Comparison of ENCODE assay signal across 8 cellular contexts in the genomic region with DNA sequence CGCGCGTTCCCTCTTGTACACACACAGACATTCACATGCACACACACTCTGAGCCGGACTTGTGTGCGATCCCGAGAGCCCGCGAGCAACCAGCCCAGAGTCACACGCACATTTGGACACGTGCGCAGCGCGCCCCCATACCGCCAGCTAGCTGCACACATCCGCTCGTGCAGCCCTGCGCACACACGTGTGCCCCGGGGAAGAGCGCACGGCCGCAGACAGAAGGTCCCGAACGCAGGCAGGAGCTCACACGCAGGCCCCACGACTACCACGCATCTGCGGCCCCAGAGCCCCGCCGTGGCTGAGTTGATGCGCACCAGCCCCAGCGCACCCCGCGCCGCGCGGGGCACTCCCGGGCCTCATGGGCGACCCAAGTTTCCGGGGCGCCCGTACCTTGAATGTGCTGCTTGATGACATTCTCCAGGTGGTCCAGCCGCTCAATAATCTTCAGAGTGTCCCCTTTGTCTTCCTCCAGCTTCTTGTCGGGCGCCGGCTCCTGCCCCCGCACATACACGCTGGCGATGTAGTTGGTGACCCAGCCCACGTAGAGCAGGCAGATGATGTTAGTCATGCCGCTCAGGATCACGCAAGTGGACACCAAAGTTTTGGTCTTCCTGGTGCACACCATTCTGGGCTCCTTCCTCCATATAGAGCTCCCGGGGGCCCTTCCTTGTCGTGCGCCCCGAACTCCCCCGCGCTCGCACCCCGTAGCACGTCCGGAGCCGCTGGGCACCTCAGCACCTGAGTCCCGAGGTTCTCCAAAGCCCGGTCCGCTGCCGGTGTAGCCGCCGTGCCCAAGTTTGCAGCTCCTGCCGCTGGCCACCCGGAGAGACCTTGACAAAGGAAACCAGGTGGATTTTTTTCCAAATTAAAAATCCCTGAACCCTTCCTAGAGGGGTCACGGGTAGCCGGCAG. TPM values are rescaled to one million over a fixed set of nuclear protein-coding genes. Genes with fewer than 3 reads are reported as not detected.
A peak's percentile ranks its signal among the peaks of the same experiment; 100 is the strongest.
DNase-seq lines count a peak whose midpoint lies in the region; ATAC-seq and TF ChIP-seq lines count a peak whose summit lies in the region.

No MANE protein-coding gene starts in this region.

- H3K9ac ChIP-seq in SK-N-SH (no peak overlapping the region), endocrine pancreas (ENCODE audit: control insufficient read depth, insufficient read depth, low read length) (peak overlapping the region; percentile 6), mucosa of rectum (ENCODE audit: low read depth in 1 of 2, low read length in 2 of 2) (peak overlapping the region; percentile 18 to 57)

- no peaks in the 10 kb centered on the region for H3F3A ChIP-seq in SK-N-SH (replicated peaks; ENCODE audit: insufficient read depth)

- WGBS in SK-N-SH (ENCODE audit: low lambda C conversion rate), result under 1% methylated on average over 41 of the region's 73 CpGs

- peak overlapping the region; percentile 79 for H3K4me3 ChIP-seq in ACC112 (ENCODE audit: low read depth, low read length)
- H3K4me3 ChIP-seq in SK-N-SH (ENCODE audit: low read depth in 2 of 2, low read length in 1 of 2), result peak overlapping the region; percentile 56 to 69
- H3K4me3 ChIP-seq in endocrine pancreas (ENCODE audit: control insufficient read depth, insufficient read depth, low read length), result no peak overlapping the region
- H3K4me3 ChIP-seq in mucosa of rectum (ENCODE audit: low read length in 2 of 2), result peak overlapping the region; percentile 65 to 78

- H3K27ac Mint-ChIP-seq in type B pancreatic cell, result peak overlapping the region; percentile 56

- TF ChIP-seq RAD21 in SK-N-SH (IDR thresholded peaks at IDR 0.05; ENCODE audit: low read length), result peak; percentile 46

- H3K27me3 ChIP-seq in ACC112 (ENCODE audit: insufficient read depth, low read length) (peaks cover 29% of the 10 kb centered on the region), SK-N-SH (ENCODE audit: insufficient read depth) (peaks cover 35% of the 10 kb centered on the region), endocrine pancreas (ENCODE audit: control insufficient read depth, insufficient read depth, low read length) (no peaks in the 10 kb centered on the region), mucosa of rectum (ENCODE audit: control insufficient read depth in 2 of 2, insufficient read depth in 2 of 2, low read length in 2 of 2) (peaks cover 0 to 22% of the 10 kb centered on the region in 2 donors)

- peak overlapping the region; percentile 96 for H3K4me2 ChIP-seq in SK-N-SH

- no peaks in the 10 kb centered on the region for H3K36me3 Mint-ChIP-seq in type B pancreatic cell

- H2AFZ ChIP-seq in ACC112 (ENCODE audit: low read length, unreplicated experiment) (peak overlapping the region; percentile 81), SK-N-SH (ENCODE audit: low read depth) (peak overlapping the region; percentile 83)

- TF ChIP-seq CTCF in GM12874 (IDR thresholded peaks at IDR 0.05; ENCODE audit: insufficient read depth, low read depth, low read length), result peak; percentile 26; the same call in 1 of the 2 replicates
- no peak for TF ChIP-seq CTCF in SK-N-SH (IDR thresholded peaks at IDR 0.05)
- TF ChIP-seq CTCF in type B pancreatic cell (conservative IDR thresholded peaks at IDR 0.05), result no peak

- H3K4me1 ChIP-seq in ACC112 (ENCODE audit: control insufficient read depth, insufficient read depth, low read length, unreplicated experiment) (no peaks in the 10 kb centered on the region), SK-N-SH (ENCODE audit: control insufficient read depth in 1 of 2, insufficient read depth in 2 of 2, low read depth in 1 of 2, low read length in 1 of 2) (peaks cover 0 to 26% of the 10 kb centered on the region in 2 experiments; a peak in 1 of 4 replicates), endocrine pancreas (ENCODE audit: control insufficient read depth, insufficient read depth, low read length) (no peaks in the 10 kb centered on the region), mucosa of rectum (ENCODE audit: control insufficient read depth in 2 of 2, insufficient read depth in 2 of 2, low read length in 2 of 2) (peaks cover 16 to 21% of the 10 kb centered on the region in 2 donors)

- peaks cover 15% of the 10 kb centered on the region for H3K4me1 Mint-ChIP-seq in type B pancreatic cell (ENCODE audit: unreplicated experiment)

- peak; percentile 2 for ATAC-seq in HG02981 (IDR thresholded peaks at IDR 0.05; ENCODE audit: unreplicated experiment)

- H3K79me2 ChIP-seq in ACC112 (ENCODE audit: control insufficient read depth, insufficient read depth, low read length, unreplicated experiment) (no peaks in the 10 kb centered on the region), SK-N-SH (ENCODE audit: insufficient read depth) (no peaks in the 10 kb centered on the region)

- no peaks in the 10 kb centered on the region for H4K20me1 ChIP-seq in SK-N-SH (ENCODE audit: insufficient read depth)

- H3K9me3 ChIP-seq in SK-N-SH (no peaks in the 10 kb centered on the region), endocrine pancreas (ENCODE audit: control insufficient read depth, low read length) (no peaks in the 10 kb centered on the region), mucosa of rectum (ENCODE audit: control insufficient read depth in 2 of 2, low read length in 2 of 2) (no peaks in the 10 kb centered on the region)

- CTCF ChIA-PET in SK-N-SH (lab: Yijun Ruan, JAX), result interaction anchor here (0.7 to 2.4 kb wide), 25 partner anchors 8 to 687 kb away, joined by 3 to 10 read pairs (median 4); no protein-coding TSS in a partner anchor

- peak; percentile 59 for DNase-seq in SK-N-SH
- DNase-seq in type B pancreatic cell (ENCODE audit: extremely low spot score, unreplicated experiment), result no peak
- DNase-seq in NCI-H774 (lab: John Stamatoyannopoulos, UW), result no peak

- H3K9me2 ChIP-seq in SK-N-SH, result no peaks in the 10 kb centered on the region

- no peaks in the 10 kb centered on the region for H3K36me3 ChIP-seq in ACC112 (ENCODE audit: insufficient read depth, low read length)
- no peaks in the 10 kb centered on the region for H3K36me3 ChIP-seq in SK-N-SH (replicated peaks in 1 of 2; ENCODE audit: control insufficient read depth in 1 of 2, insufficient read depth in 2 of 2, low read length in 1 of 2)
- no peaks in the 10 kb centered on the region for H3K36me3 ChIP-seq in endocrine pancreas (ENCODE audit: control insufficient read depth, insufficient read depth, low read length)
- H3K36me3 ChIP-seq in mucosa of rectum (ENCODE audit: control insufficient read depth in 2 of 2, insufficient read depth in 2 of 2, low read length in 2 of 2), result no peaks in the 10 kb centered on the region

- H3K9me3 Mint-ChIP-seq in type B pancreatic cell, result no peaks in the 10 kb centered on the region

- H3K4me3 Mint-ChIP-seq in type B pancreatic cell, result peak overlapping the region; percentile 92

- H3K27ac ChIP-seq in ACC112 (ENCODE audit: low read depth, low read length) (no peak overlapping the region), SK-N-SH (ENCODE audit: low read depth in 2 of 2, low read length in 1 of 2) (no peak overlapping the region; a peak in 1 of 4 replicates), mucosa of rectum (ENCODE audit: low read depth in 2 of 2, low read length in 2 of 2) (peak overlapping the region; percentile 49 to 56)

- no peak for TF ChIP-seq EP300 in SK-N-SH (IDR thresholded peaks at IDR 0.05; ENCODE audit: borderline replicate concordance in 1 of 2, low read depth in 1 of 2, low read length in 1 of 2)

- H3K27me3 Mint-ChIP-seq in type B pancreatic cell, result peaks cover 54% of the 10 kb centered on the region

- POLR2A ChIA-PET in SK-N-SH (lab: Yijun Ruan, JAX), result interaction anchor here (0.6 to 1.9 kb wide), 7 partner anchors 9 to 279 kb away, joined by 3 to 6 read pairs (median 3); no protein-coding TSS in a partner anchor

TF ChIP-seq in SK-N-SH, 30 proteins besides CTCF, POLR2A, EP300 and RAD21:
- TF ChIP-seq, protein P1, sequence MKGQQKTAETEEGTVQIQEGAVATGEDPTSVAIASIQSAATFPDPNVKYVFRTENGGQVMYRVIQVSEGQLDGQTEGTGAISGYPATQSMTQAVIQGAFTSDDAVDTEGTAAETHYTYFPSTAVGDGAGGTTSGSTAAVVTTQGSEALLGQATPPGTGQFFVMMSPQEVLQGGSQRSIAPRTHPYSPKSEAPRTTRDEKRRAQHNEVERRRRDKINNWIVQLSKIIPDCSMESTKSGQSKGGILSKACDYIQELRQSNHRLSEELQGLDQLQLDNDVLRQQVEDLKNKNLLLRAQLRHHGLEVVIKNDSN (IDR thresholded peaks at IDR 0.05; ENCODE audit: borderline replicate concordance, low read depth), result no peak
- TF ChIP-seq, protein P2, sequence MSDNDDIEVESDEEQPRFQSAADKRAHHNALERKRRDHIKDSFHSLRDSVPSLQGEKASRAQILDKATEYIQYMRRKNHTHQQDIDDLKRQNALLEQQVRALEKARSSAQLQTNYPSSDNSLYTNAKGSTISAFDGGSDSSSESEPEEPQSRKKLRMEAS (IDR thresholded peaks at IDR 0.05; ENCODE audit: low read depth), result no peak
- TF ChIP-seq EZH2phosphoT487 (IDR thresholded peaks at IDR 0.05; ENCODE audit: borderline replicate concordance, low read depth) (0 out of 2 replicates have a peak, but pooled peaks have one; percentile 23), MXI1 (IDR thresholded peaks at IDR 0.05; ENCODE audit: low read depth, low read length) (peak; percentile 82; the same call in 1 of the 2 replicates)

RNA-seq across cellular contexts. Expression of a gene that starts 0.6 kb away (rescaled TPM):
- polyA plus RNA-seq in SK-N-SH (2012; rRNA removed), result 0.37 and 0.64 TPM in 2 replicates
- polyA plus RNA-seq in SK-N-SH (2012; cell fraction: cytosol; rRNA removed), result 0.28 and 0.54 TPM in 2 replicates
- 0.12 and 0.25 TPM in 2 replicates for polyA plus RNA-seq in SK-N-SH (2012; cell fraction: nucleus; rRNA removed)
- total RNA-seq in type B pancreatic cell (ENCODE audit: low replicate concordance), result 9.8 and 11.7 TPM in 2 replicates

Comparison
In these comparisons a context has a peak if more than half of its experiments do, and no peak if none do; other contexts are left out.
1. H3K27ac ChIP-seq: peak in mucosa of rectum (2 of 2); none in ACC112 (single experiment) and SK-N-SH (0 of 2).